8 cellular contexts compared by ENCODE assay signal in genomic region chr1:244450597-244451538, GRCh38. TPM values are rescaled to one million over a fixed set of nuclear protein-coding genes. Genes with fewer than 3 reads are reported as not detected.
A peak's percentile ranks its signal among the peaks of the same experiment; 100 is the strongest.
DNase-seq lines count a peak whose midpoint lies in the region; ATAC-seq, FAIRE-seq and TF ChIP-seq lines count a peak whose summit lies in the region.

No MANE protein-coding gene starts in this region.

- dilution Hi-C loops in keratinocyte (cut with MboI; ENCODE audit: extremely low pct_ligation_motif_present, low sequenced_read_pairs) = no loop called here

- in situ Hi-C loops in GM23248 (cut with MboI) = no loop called here

- TF ChIP-seq CTCF in WI38 (IDR thresholded peaks at IDR 0.05; ENCODE audit: low read depth, low read length) = no peak
- TF ChIP-seq CTCF in keratinocyte (optimal IDR thresholded peaks at IDR 0.05 in 1 of 3, IDR thresholded peaks at IDR 0.05 in 1 of 3, conservative IDR thresholded peaks at IDR 0.05 in 1 of 3; ENCODE audit: extremely low read depth in 1 of 3, insufficient read depth in 2 of 3, low read length in 3 of 3) = no peak

- H3K36me3 ChIP-seq in GM23248 (ENCODE audit: low read depth) (no peaks in the 10 kb centered on the region), keratinocyte (ENCODE audit: control insufficient read depth in 2 of 2, extremely low read depth in 1 of 2, insufficient read depth in 2 of 2, low read length in 2 of 2) (peaks cover 2 to 7% of the 10 kb centered on the region in 2 experiments)

- H3K9ac ChIP-seq in GM23248 (peak overlapping the region; percentile 97), keratinocyte (ENCODE audit: control insufficient read depth, extremely low read depth, insufficient read depth, low read length) (peak overlapping the region; percentile 94)

- no peaks in the 10 kb centered on the region for H3K27me3 ChIP-seq in GM23248 (replicated peaks; ENCODE audit: insufficient read depth)
- no peaks in the 10 kb centered on the region for H3K27me3 ChIP-seq in keratinocyte (ENCODE audit: control insufficient read depth, extremely low read depth, insufficient read depth, low read length)

- H3K4me1 ChIP-seq in GM23248 (ENCODE audit: insufficient read depth) (peaks cover 35% of the 10 kb centered on the region), keratinocyte (ENCODE audit: control insufficient read depth, extremely low read depth, insufficient read depth, low read length) (peaks cover 20% of the 10 kb centered on the region)

- no peaks in the 10 kb centered on the region for H3K9me1 ChIP-seq in keratinocyte (ENCODE audit: control insufficient read depth, extremely low read depth, insufficient read depth, low read length)

- H3K4me2 ChIP-seq in GM23248 (ENCODE audit: unreplicated experiment) = peak overlapping the region; percentile 98
- H3K4me2 ChIP-seq in keratinocyte (ENCODE audit: control insufficient read depth, extremely low read depth, insufficient read depth, low read depth, low read length) = peak overlapping the region; percentile 97

- H4K20me1 ChIP-seq in GM23248 (ENCODE audit: insufficient read depth) (0 out of 2 replicates have a peak, but pooled peaks cover 4% of the 10 kb centered on the region), keratinocyte (ENCODE audit: control insufficient read depth, extremely low read depth, insufficient read depth, low read length) (peaks cover 5% of the 10 kb centered on the region)

- peak; percentile 41 for FAIRE-seq in keratinocyte (lab: Jason Lieb, UNC)

- peak overlapping the region; percentile 91 for H3K4me3 ChIP-seq in GM23248
- peak overlapping the region; percentile 95 for H3K4me3 ChIP-seq in WI38 (ENCODE audit: low read depth, low read length)
- peak overlapping the region; percentile 92 to 97 (median 97) for H3K4me3 ChIP-seq in keratinocyte (ENCODE audit: control insufficient read depth in 2 of 3, extremely low read depth in 1 of 3, insufficient read depth in 2 of 3, low read depth in 1 of 3, low read length in 3 of 3)

- H2AFZ ChIP-seq in GM23248 (peak overlapping the region; percentile 78), keratinocyte (ENCODE audit: control insufficient read depth, low read length) (peak overlapping the region; percentile 70)

- H3K9me3 ChIP-seq in GM23248 (ENCODE audit: low read depth) (no peaks in the 10 kb centered on the region), keratinocyte (ENCODE audit: control insufficient read depth, low read depth, low read length) (no peaks in the 10 kb centered on the region)

- H3K79me2 ChIP-seq in GM23248 (ENCODE audit: insufficient read depth) = peaks cover 50% of the 10 kb centered on the region
- H3K79me2 ChIP-seq in keratinocyte (ENCODE audit: control insufficient read depth, insufficient read depth, low read length) = peaks cover 55% of the 10 kb centered on the region

- WGBS in GM23248 (ENCODE audit: low coverage in 1 of 2, low lambda C conversion rate in 2 of 2, missing lambda C conversion rate in 2 of 2), 2 experiments = 1% methylated on average over 21 to 41 of the region's 41 CpGs

- peaks cover 23% of the 10 kb centered on the region for H3F3A ChIP-seq in GM23248 (ENCODE audit: insufficient read depth)

- peak overlapping the region; percentile 96 for H3K27ac ChIP-seq in GM23248
- peak overlapping the region; percentile 90 for H3K27ac ChIP-seq in keratinocyte (ENCODE audit: control insufficient read depth, insufficient read depth, low read length)

- peak; percentile 14 for DNase-seq in GDM1 (lab: John Stamatoyannopoulos, UW)
- peak; percentile 85 for DNase-seq in GM23248
- DNase-seq in M059J (ENCODE audit: low read depth) = peak; percentile 62
- peak; percentile 37 for DNase-seq in cerebellar cortex (ENCODE audit: low spot score)
- no peak for DNase-seq in keratinocyte (ENCODE audit: low read depth, low spot score)
- peak; percentile 53 for DNase-seq in stimulated activated CD4-positive, alpha-beta T cell treated with anti-CD3 and anti-CD28 coated beads, Interleukin-1b, Interleukin-23, amount 100 ng/mL, for 48 hours

- no peak for ATAC-seq in HG03565 (IDR thresholded peaks at IDR 0.05; ENCODE audit: unreplicated experiment)

- no peaks in the 10 kb centered on the region for H3K9me2 ChIP-seq in GM23248 (ENCODE audit: insufficient read depth)

RNA-seq across cellular contexts. Expression of gene ADSS2, which starts 0.8 kb away (rescaled TPM):
- total RNA-seq in GM23248 (2014; rRNA removed; shearing (Covaris generic)) = 48.7 and 55.0 TPM in 2 replicates
- 38.8 and 41.5 TPM in 2 replicates for polyA plus RNA-seq in GM23248 (2016; fragmentation: Nextera tagmentation; extraction: Ambion mirVana)
- total RNA-seq in M059J (2014; rRNA removed; shearing (Covaris generic)) = 45.7 and 47.8 TPM in 2 replicates
- 26.0 to 53.5 TPM (median 30.0 TPM) in 3 replicates for polyA plus RNA-seq in keratinocyte
- 46.3 TPM for polyA plus RNA-seq in keratinocyte (2011; ENCODE audit: low read depth)
- 29.6 and 42.4 TPM in 2 replicates for polyA plus RNA-seq in keratinocyte (2011; cell fraction: cytosol; rRNA removed)
- polyA plus RNA-seq in keratinocyte (2011; cell fraction: nucleus; rRNA removed) = 22.5 and 36.5 TPM in 2 replicates
- polyA plus RNA-seq in keratinocyte (2012; ENCODE audit: low replicate concordance) = 32.3 TPM in 2 replicates
- polyA minus RNA-seq in keratinocyte = 2.1 to 21.5 TPM (median 9.4 TPM) in 3 replicates
- polyA minus RNA-seq in keratinocyte (2011; cell fraction: cytosol; rRNA and poly(A)+ RNA removed) = 22.6 TPM
- 20.2 and 27.1 TPM in 2 replicates for polyA minus RNA-seq in keratinocyte (2011; cell fraction: nucleus; rRNA and poly(A)+ RNA removed)

RNA-seq across cellular contexts. Expression of gene CATSPERE, which starts 10.2 kb away (rescaled TPM):
- total RNA-seq in GM23248 (2014; rRNA removed; shearing (Covaris generic)) = 1.0 and 1.2 TPM in 2 replicates
- polyA plus RNA-seq in GM23248 (2016; fragmentation: Nextera tagmentation; extraction: Ambion mirVana) = 0.30 and 0.85 TPM in 2 replicates
- 0.20 and 0.25 TPM in 2 replicates for total RNA-seq in M059J (2014; rRNA removed; shearing (Covaris generic))
- 0.12 to 0.64 TPM (median 0.42 TPM) in 3 replicates for polyA plus RNA-seq in keratinocyte
- not detected for polyA plus RNA-seq in keratinocyte (2011; ENCODE audit: low read depth)
- 0.06 and 0.32 TPM in 2 replicates for polyA plus RNA-seq in keratinocyte (2011; cell fraction: cytosol; rRNA removed)
- polyA plus RNA-seq in keratinocyte (2011; cell fraction: nucleus; rRNA removed) = 1.3 and 2.2 TPM in 2 replicates
- polyA plus RNA-seq in keratinocyte (2012; ENCODE audit: low replicate concordance) = 0.22 and 0.27 TPM in 2 replicates
- 0.56 to 2.6 TPM in 2 of 3 replicates, not detected in the other for polyA minus RNA-seq in keratinocyte
- not detected for polyA minus RNA-seq in keratinocyte (2011; cell fraction: cytosol; rRNA and poly(A)+ RNA removed)
- polyA minus RNA-seq in keratinocyte (2011; cell fraction: nucleus; rRNA and poly(A)+ RNA removed) = 1.1 and 3.0 TPM in 2 replicates
